In the genomic region with DNA sequence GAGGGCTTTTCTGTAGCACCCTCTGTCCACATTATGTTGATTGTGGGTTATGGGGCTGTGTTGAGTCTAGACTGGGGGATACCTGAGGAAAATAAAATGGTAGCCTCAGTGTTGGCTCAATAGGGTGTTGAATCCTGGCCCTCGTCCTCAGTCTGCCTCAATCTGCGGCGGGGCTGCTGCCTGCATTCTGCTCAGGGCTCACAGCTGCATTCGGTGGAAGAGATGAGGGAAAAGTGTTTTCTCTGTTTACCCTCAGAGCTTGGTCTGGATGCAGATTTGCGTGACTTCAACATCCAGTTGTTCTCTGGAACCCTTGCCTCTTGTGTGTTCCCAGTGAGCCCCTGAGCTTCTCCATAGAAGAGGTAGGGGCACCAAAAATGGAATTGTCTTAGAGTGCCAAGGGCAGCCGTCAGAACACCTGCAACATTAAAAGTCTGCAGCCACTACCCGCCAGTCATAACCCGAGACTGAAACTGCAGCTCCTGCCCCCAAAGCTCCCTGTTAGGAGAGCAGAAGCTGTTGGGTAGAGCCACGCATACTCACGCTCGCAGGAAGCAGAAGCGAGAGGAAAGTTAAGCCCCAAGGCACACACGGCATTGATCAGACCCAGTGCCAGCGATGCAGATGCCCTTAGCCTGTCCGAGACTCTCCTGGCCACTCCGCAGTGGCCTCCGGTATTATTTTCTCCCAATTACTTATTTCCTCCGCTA, we compare ENCODE assay signal across 26 cellular contexts.
"Had no signal": no experiment of that assay in that cellular context is flagged by ENCODE, and none has a peak within 500 bp of the region (broad histone marks: within the 10 kb centered on the region; RNA-seq: fewer than 3 reads in every experiment).

No MANE protein-coding gene starts in this region.

- DNase-seq: colonic mucosa; effector CD8-positive, alpha-beta T cell; endodermal cell; foreskin fibroblast; heart left ventricle; immature natural killer cell; islet precursor cell; kidney glomerular epithelial cell; left colon; left ventricle myocardium superior; lower lobe of right lung; natural killer cell; psoas muscle; right cardiac atrium; small intestine; stimulated activated CD4-positive, alpha-beta T cell treated with anti-CD3 and anti-CD28 coated beads, Interleukin-15, amount 100 ng/mL, for 24 hours; stimulated activated CD4-positive, alpha-beta T cell treated with anti-CD3 and anti-CD28 coated beads, Interleukin-2, amount 100 ng/mL, for 48 hours; stimulated activated naive B cell treated with anti-CD40 and anti-IgM and Interleukin-4, amounts not matched to agents 10 μg/mL and 1 μg/mL and 100 μg/mL, for 72 hours; transverse colon had no signal

- H3K27me3 Mint-ChIP-seq: dendritic cell treated with granulocyte-macrophage colony-stimulating factor and Interleukin-4, amounts not matched to agents 40 ng/mL and 50 ng/mL, for 4 days; stimulated activated naive CD8-positive, alpha-beta T cell treated with anti-CD3 and anti-CD28 coated beads, Interleukin-15, Interleukin-2, amounts not matched to agents 100 ng/mL and 50 ng/mL, for 24 hours had no signal

- H3K79me2 ChIP-seq: hepatocyte had no signal

- H3K9me3 Mint-ChIP-seq: dendritic cell treated with granulocyte-macrophage colony-stimulating factor and Interleukin-4, amounts not matched to agents 40 ng/mL and 50 ng/mL, for 4 days; natural killer cell had no signal

- H3K9me3 ChIP-seq: colonic mucosa, gastroesophageal sphincter, lower lobe of right lung, psoas muscle, transverse colon, vagina had no signal

- H3K4me2 ChIP-seq: hepatocyte had no signal

- H3K27ac Mint-ChIP-seq: dendritic cell treated with granulocyte-macrophage colony-stimulating factor and Interleukin-4, amounts not matched to agents 40 ng/mL and 50 ng/mL, for 4 days; endodermal cell; immature natural killer cell; natural killer cell; stimulated activated naive B cell treated with anti-CD40 and anti-IgM and Interleukin-4, amounts not matched to agents 10 μg/mL and 1 μg/mL and 100 μg/mL, for 72 hours; stimulated activated naive CD8-positive, alpha-beta T cell treated with anti-CD3 and anti-CD28 coated beads, Interleukin-15, Interleukin-2, amounts not matched to agents 100 ng/mL and 50 ng/mL, for 24 hours had no signal

- H3K27ac ChIP-seq: colonic mucosa, epithelial cell of prostate, gastroesophageal sphincter, heart left ventricle, hepatocyte, lower lobe of right lung, psoas muscle, transverse colon, vagina had no signal

- H3K4me1 ChIP-seq: colonic mucosa, gastroesophageal sphincter, heart left ventricle, lower lobe of right lung, psoas muscle, transverse colon, vagina had no signal

- ATAC-seq: esophagus mucosa; gastroesophageal sphincter; heart left ventricle; left colon; left ventricle myocardium superior; lower lobe of right lung; natural killer cell; psoas muscle; right cardiac atrium; stimulated activated naive B cell treated with anti-CD40 and anti-IgM and Interleukin-4, amounts not matched to agents 10 μg/mL and 1 μg/mL and 100 μg/mL, for 72 hours had no signal

- H3K36me3 Mint-ChIP-seq: immature natural killer cell, natural killer cell had no signal

- H2AFZ ChIP-seq: hepatocyte had no signal

- H3K4me1 Mint-ChIP-seq: immature natural killer cell, natural killer cell had no signal

- H3K36me3 ChIP-seq: colonic mucosa, gastroesophageal sphincter, heart left ventricle, lower lobe of right lung, transverse colon, vagina had no signal

- H3K4me3 Mint-ChIP-seq: dendritic cell treated with granulocyte-macrophage colony-stimulating factor and Interleukin-4, amounts not matched to agents 40 ng/mL and 50 ng/mL, for 4 days; endodermal cell; immature natural killer cell; natural killer cell; stimulated activated naive B cell treated with anti-CD40 and anti-IgM and Interleukin-4, amounts not matched to agents 10 μg/mL and 1 μg/mL and 100 μg/mL, for 72 hours; stimulated activated naive CD8-positive, alpha-beta T cell treated with anti-CD3 and anti-CD28 coated beads, Interleukin-15, Interleukin-2, amounts not matched to agents 100 ng/mL and 50 ng/mL, for 24 hours had no signal

- H3K27me3 ChIP-seq: colonic mucosa, hepatocyte, transverse colon, vagina had no signal

- H3K4me3 ChIP-seq: colonic mucosa, gastroesophageal sphincter, heart left ventricle, hepatocyte, lower lobe of right lung, psoas muscle, transverse colon, vagina had no signal
